ENCODE assay signal across 16 cellular contexts in genomic region chr5:142303576-142303975, GRCh38. TPM values are rescaled to one million over a fixed set of nuclear protein-coding genes. Genes with fewer than 3 reads are reported as not detected.
"Had no signal": no experiment of that assay in that cellular context is flagged by ENCODE, and none has a peak within 500 bp of the region (broad histone marks: within the 10 kb centered on the region; RNA-seq: fewer than 3 reads in every experiment).

No MANE protein-coding gene starts in this region.

- DNase-seq: activated CD4-positive, alpha-beta T cell treated with anti-CD3 and anti-CD28 coated beads, Interleukin-2, amount 50 U/mL, for 4 hours; activated effector memory CD4-positive, alpha-beta T cell treated with Interleukin-2 at 50 U/mL for 16 hours; activated T-cell treated with anti-CD3 and anti-CD28 coated beads, Interleukin-2, amount 50 U/mL, for 24 hours; amygdala; effector CD4-positive, alpha-beta T cell; foreskin keratinocyte; natural killer cell; stimulated activated CD4-positive, alpha-beta T cell treated with anti-CD3 and anti-CD28 coated beads, Interleukin-2, amount 100 ng/mL, for 48 hours; stimulated activated naive CD4-positive, alpha-beta T cell treated with Interleukin-2 at 50 U/mL for 16 hours; SW 1271 had no signal

- H3K27me3 ChIP-seq: cardiac muscle cell, foreskin keratinocyte had no signal

- H3K4me1 Mint-ChIP-seq: activated naive CD4-positive, alpha-beta T cell treated with anti-CD3 and anti-CD28 coated beads, Interleukin-2, amount 50 U/mL, for 24 hours had no signal

- H3K36me3 ChIP-seq: cardiac muscle cell had no signal

- H3K27ac ChIP-seq: epithelial cell of prostate, foreskin keratinocyte had no signal

- H3K27ac Mint-ChIP-seq: activated naive CD4-positive, alpha-beta T cell treated with anti-CD3 and anti-CD28 coated beads, Interleukin-2, amount 50 U/mL, for 24 hours; activated T-cell treated with anti-CD3 and anti-CD28 coated beads, Interleukin-2, amount 50 U/mL, for 24 hours; natural killer cell; T-helper 2 cell treated with Interferon-gamma antibody and Interleukin-4, amounts not matched to agents 5 μg/mL and 100 μg/mL, for 36 hours had no signal

- ATAC-seq: activated CD4-positive, CD25-positive, alpha-beta regulatory T cell treated with anti-CD3 and anti-CD28 coated beads, Interleukin-2, amount 50 U/mL, for 24 hours; foreskin keratinocyte; natural killer cell had no signal

- H3K36me3 Mint-ChIP-seq: activated naive CD4-positive, alpha-beta T cell treated with anti-CD3 and anti-CD28 coated beads, Interleukin-2, amount 50 U/mL, for 24 hours; natural killer cell had no signal

- H3K9me3 Mint-ChIP-seq: activated naive CD4-positive, alpha-beta T cell treated with anti-CD3 and anti-CD28 coated beads, Interleukin-2, amount 50 U/mL, for 24 hours; activated T-cell treated with anti-CD3 and anti-CD28 coated beads, Interleukin-2, amount 50 U/mL, for 24 hours; natural killer cell; T-helper 2 cell treated with Interferon-gamma antibody and Interleukin-4, amounts not matched to agents 5 μg/mL and 100 μg/mL, for 36 hours had no signal

- H3K4me3 ChIP-seq: cardiac muscle cell had no signal

- H3K4me3 Mint-ChIP-seq: activated naive CD4-positive, alpha-beta T cell treated with anti-CD3 and anti-CD28 coated beads, Interleukin-2, amount 50 U/mL, for 24 hours; activated T-cell treated with anti-CD3 and anti-CD28 coated beads, Interleukin-2, amount 50 U/mL, for 24 hours; natural killer cell; T-helper 2 cell treated with Interferon-gamma antibody and Interleukin-4, amounts not matched to agents 5 μg/mL and 100 μg/mL, for 36 hours had no signal

- H3K4me1 ChIP-seq: foreskin keratinocyte had no signal

- H3K27me3 Mint-ChIP-seq: activated naive CD4-positive, alpha-beta T cell treated with anti-CD3 and anti-CD28 coated beads, Interleukin-2, amount 50 U/mL, for 24 hours; activated T-cell treated with anti-CD3 and anti-CD28 coated beads, Interleukin-2, amount 50 U/mL, for 24 hours had no signal

RNA-seq across cellular contexts. Expression of gene SPRY4, which starts 21.2 kb away (rescaled TPM):
- total RNA-seq: mononuclear cell had no signal
